Comparison of ENCODE assay signal across 8 cellular contexts in the genomic region with DNA sequence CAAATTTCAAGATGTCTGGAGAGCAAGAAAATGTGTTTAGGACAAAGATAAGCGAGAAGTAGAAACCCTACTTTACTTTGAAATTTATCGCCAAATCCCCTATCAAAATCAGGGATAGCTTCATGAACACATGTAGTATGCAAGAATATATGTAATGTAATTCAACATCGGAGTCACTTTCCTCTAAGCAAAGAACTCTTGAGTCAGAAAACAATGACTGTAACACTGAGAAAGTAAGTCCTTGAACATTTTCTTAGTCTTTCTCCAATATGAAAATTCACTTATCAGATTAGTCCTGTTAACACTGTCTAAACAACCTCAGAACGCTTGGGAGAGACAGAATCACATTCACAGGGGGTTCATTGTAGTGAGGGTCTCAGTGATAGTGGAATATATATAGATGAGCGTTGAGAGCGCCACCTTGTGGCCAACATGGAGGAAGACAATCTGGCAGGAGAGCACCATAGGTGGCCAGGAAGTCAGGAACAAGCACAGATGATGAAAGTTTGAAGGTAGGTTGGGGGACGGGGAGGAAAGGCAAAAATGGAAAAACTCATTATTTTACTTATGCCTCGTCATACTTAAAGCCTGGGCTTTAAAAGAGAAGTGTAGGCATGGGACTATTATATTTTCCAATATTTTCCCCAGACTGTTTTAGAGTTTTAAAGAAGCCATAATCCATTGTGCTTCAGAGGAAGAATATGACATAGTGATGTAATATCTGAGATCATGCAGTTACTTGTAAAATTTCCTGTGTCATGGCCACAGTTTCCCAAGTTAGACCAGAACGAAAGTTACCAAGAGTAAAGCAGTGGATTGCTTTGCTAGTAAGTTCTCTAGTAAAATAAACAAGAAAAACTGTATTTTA.
DNase-seq lines count a peak whose midpoint lies in the region; ATAC-seq and TF ChIP-seq lines count a peak whose summit lies in the region.

No MANE protein-coding gene starts in this region.

- no peaks in the 10 kb centered on the region for H3K4me1 ChIP-seq in ovary (ENCODE audit: insufficient read depth)

- no peaks in the 10 kb centered on the region for H3K27me3 ChIP-seq in ovary

- WGBS in ovary, 3 donors, result 39 to 40% (median 39%) methylated on average over 9 of the region's 9 CpGs

- H3K27ac ChIP-seq in ovary, result no peak overlapping the region

- H3K9me3 ChIP-seq in ovary, result no peaks in the 10 kb centered on the region

- ATAC-seq in GM19025 (IDR thresholded peaks at IDR 0.05; ENCODE audit: low read depth, unreplicated experiment), result peak; percentile 91
- ATAC-seq in HG03103 (IDR thresholded peaks at IDR 0.05; ENCODE audit: low read depth, unreplicated experiment), result peak; percentile 95

- no peak for TF ChIP-seq EP300 in ovary (IDR thresholded peaks at IDR 0.05)

- TF ChIP-seq CTCF in fibroblast of the aortic adventitia (IDR thresholded peaks at IDR 0.05; ENCODE audit: insufficient read depth, low read length), result peak; percentile 86
- TF ChIP-seq CTCF in ovary (IDR thresholded peaks at IDR 0.05), result peak in 2 of 3 donors; percentile 19 to 27

- peak; percentile 7 for DNase-seq in CMK (ENCODE audit: low read depth)
- peak; percentile 62 for DNase-seq in NCI-H2171 treated with DMSO at 0.1 percent for 48 hours (lab: John Stamatoyannopoulos, UW)
- DNase-seq in activated CD4-positive, alpha-beta T cell treated with anti-CD3 and anti-CD28 coated beads, Interleukin-2, amount 50 U/mL, for 1 hour, result peak; percentile 1
- peak; percentile 75 for DNase-seq in fibroblast of the aortic adventitia (ENCODE audit: low read depth)
- peak in 4 of 5 donors; percentile 11 to 45 (median 24) for DNase-seq in ovary
- DNase-seq in GF-D8 (lab: John Stamatoyannopoulos, UW), result no peak

- intact Hi-C loops in ovary (cut with DNase I), result no loop called here

- TF ChIP-seq POLR2A in ovary (IDR thresholded peaks at IDR 0.05), result no peak

- H3K36me3 ChIP-seq in ovary, result no peaks in the 10 kb centered on the region

- H3K4me3 ChIP-seq in fibroblast of the aortic adventitia (ENCODE audit: low read depth, low read length) (no peak overlapping the region), ovary (no peak overlapping the region)
